17 cellular contexts compared by ENCODE assay signal in the genomic region with DNA sequence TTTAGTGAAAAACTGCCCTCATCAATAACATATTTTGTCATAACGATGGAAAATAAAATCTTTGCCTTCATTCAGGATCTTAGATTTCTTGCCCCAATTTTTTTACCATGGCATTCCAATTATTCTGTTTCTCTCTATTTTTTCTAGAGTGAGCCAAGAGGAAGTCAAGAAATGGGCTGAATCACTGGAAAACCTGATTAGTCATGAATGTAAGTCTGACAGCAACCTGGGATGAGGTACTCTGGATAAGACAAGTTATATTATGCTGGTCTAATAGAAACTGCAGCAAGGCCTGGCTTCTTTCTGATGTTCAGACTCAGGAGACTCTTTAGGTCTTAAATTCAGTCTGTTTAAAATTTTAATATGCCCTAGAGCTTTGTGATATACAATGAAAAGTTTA. TPM values are rescaled to one million over a fixed set of nuclear protein-coding genes. Genes with fewer than 3 reads are reported as not detected.
DNase-seq lines count a peak whose midpoint lies in the region; ATAC-seq and TF ChIP-seq lines count a peak whose summit lies in the region.
"Had no signal": no experiment of that assay in that cellular context is flagged by ENCODE, and none has a peak within 500 bp of the region (broad histone marks: within the 10 kb centered on the region; RNA-seq: fewer than 3 reads in every experiment).

No MANE protein-coding gene starts in this region.

- H3K9me3 Mint-ChIP-seq in chondrocyte (ENCODE audit: low read depth) = no peaks in the 10 kb centered on the region
- H3K9me3 Mint-ChIP-seq: activated naive CD8-positive, alpha-beta T cell treated with anti-CD3 and anti-CD28 coated beads, Interleukin-2, amount 50 U/mL, for 24 hours; activated T-helper 1 cell treated with anti-CD3 and anti-CD28 coated beads, Interleukin-12 subunit alpha, Interleukin-12 subunit beta, Interleukin-2, Interleukin-4 antibody, amounts not matched to agents 30 ng/mL and 10 ng/mL and 1 ng/mL, durations not matched to agents 14 hours and 24 hours and 36 hours; WTC11 had no signal

- H3K36me3 Mint-ChIP-seq in chondrocyte (ENCODE audit: low read depth) = peaks cover 8% of the 10 kb centered on the region
- H3K36me3 Mint-ChIP-seq: WTC11 had no signal

- H3K79me2 ChIP-seq in osteoblast (ENCODE audit: insufficient read depth, low read length) = peaks cover 44% of the 10 kb centered on the region

- no peak overlapping the region for H3K4me3 Mint-ChIP-seq in chondrocyte (ENCODE audit: unreplicated experiment)
- H3K4me3 Mint-ChIP-seq: activated naive CD8-positive, alpha-beta T cell treated with anti-CD3 and anti-CD28 coated beads, Interleukin-2, amount 50 U/mL, for 24 hours; activated T-helper 1 cell treated with anti-CD3 and anti-CD28 coated beads, Interleukin-12 subunit alpha, Interleukin-12 subunit beta, Interleukin-2, Interleukin-4 antibody, amounts not matched to agents 30 ng/mL and 10 ng/mL and 1 ng/mL, durations not matched to agents 14 hours and 24 hours and 36 hours; WTC11 had no signal

- H3K9me3 ChIP-seq in SJSA1 (replicated peaks) (no peaks in the 10 kb centered on the region), osteoblast (ENCODE audit: low read depth, low read length) (no peaks in the 10 kb centered on the region)
- H3K9me3 ChIP-seq: neutrophil had no signal

- no peaks in the 10 kb centered on the region for H4K20me1 ChIP-seq in osteoblast (ENCODE audit: insufficient read depth, low read length)

- no peak overlapping the region for H3K27ac Mint-ChIP-seq in chondrocyte (ENCODE audit: unreplicated experiment)
- H3K27ac Mint-ChIP-seq: activated naive CD8-positive, alpha-beta T cell treated with anti-CD3 and anti-CD28 coated beads, Interleukin-2, amount 50 U/mL, for 24 hours; activated T-helper 1 cell treated with anti-CD3 and anti-CD28 coated beads, Interleukin-12 subunit alpha, Interleukin-12 subunit beta, Interleukin-2, Interleukin-4 antibody, amounts not matched to agents 30 ng/mL and 10 ng/mL and 1 ng/mL, durations not matched to agents 14 hours and 24 hours and 36 hours; WTC11 had no signal

- TF ChIP-seq CTCF in osteoblast (IDR thresholded peaks at IDR 0.05; ENCODE audit: extremely low read depth, low read depth, low read length) (no peak), chondrocyte (IDR thresholded peaks at IDR 0.05) (no peak)

- H3K27me3 Mint-ChIP-seq in chondrocyte (ENCODE audit: low read depth) = no peaks in the 10 kb centered on the region

- 0 out of 2 replicates have a peak overlapping the region, but pooled peaks have one; percentile 4 for H3K27ac ChIP-seq in SJSA1
- peak overlapping the region; percentile 59 for H3K27ac ChIP-seq in epithelial cell of prostate
- peak overlapping the region; percentile 77 for H3K27ac ChIP-seq in osteoblast (ENCODE audit: low read depth, low read length)
- H3K27ac ChIP-seq: neutrophil had no signal

- DNase-seq in EH (ENCODE audit: low read depth) = peak; percentile 54
- DNase-seq in SJSA1 (ENCODE audit: low read depth in 1 of 2, low spot score in 2 of 2) = no peak
- DNase-seq in epithelial cell of prostate (ENCODE audit: low read depth, low spot score) = no peak
- DNase-seq in osteoblast (ENCODE audit: insufficient read length, low spot score, missing footprints) = no peak
- no peak for DNase-seq in GM19240 (ENCODE audit: insufficient read length, low spot score)
- DNase-seq in chondrocyte (ENCODE audit: low spot score) = no peak
- DNase-seq: activated CD8-positive, alpha-beta memory T cell treated with anti-CD3 and anti-CD28 coated beads for 24 hours; activated naive CD8-positive, alpha-beta T cell treated with anti-CD3 and anti-CD28 coated beads, Interleukin-2, amount 50 U/mL, for 24 hours; cerebellar nuclear complex; erythroblast had no signal

- ATAC-seq in HG03196 (IDR thresholded peaks at IDR 0.05; ENCODE audit: unreplicated experiment) (no peak), GM18867 (IDR thresholded peaks at IDR 0.05; ENCODE audit: unreplicated experiment) (no peak)
- ATAC-seq: activated naive CD8-positive, alpha-beta T cell treated with anti-CD3 and anti-CD28 coated beads, Interleukin-2, amount 50 U/mL, for 24 hours; WTC11 had no signal

- H3K27me3 ChIP-seq in SJSA1 (replicated peaks) (no peaks in the 10 kb centered on the region), osteoblast (ENCODE audit: insufficient read depth, low read length) (no peaks in the 10 kb centered on the region)

- H3K4me3 ChIP-seq in SJSA1 = no peak overlapping the region
- peak overlapping the region; percentile 83 for H3K4me3 ChIP-seq in osteoblast (ENCODE audit: insufficient read depth, low read length)

- H3K36me3 ChIP-seq in SJSA1 (no peaks in the 10 kb centered on the region), osteoblast (ENCODE audit: insufficient read depth, low read length) (peaks cover 45% of the 10 kb centered on the region)
- H3K36me3 ChIP-seq: neutrophil had no signal

- peaks cover 44% of the 10 kb centered on the region for H3K4me1 Mint-ChIP-seq in chondrocyte (ENCODE audit: low read depth)
- H3K4me1 Mint-ChIP-seq: activated naive CD8-positive, alpha-beta T cell treated with anti-CD3 and anti-CD28 coated beads, Interleukin-2, amount 50 U/mL, for 24 hours had no signal

- H3K4me2 ChIP-seq in osteoblast (ENCODE audit: insufficient read depth, low read length) = peak overlapping the region; percentile 73

- H2AFZ ChIP-seq in osteoblast (ENCODE audit: low read length) = no peak overlapping the region

- peaks cover 23% of the 10 kb centered on the region for H3K4me1 ChIP-seq in SJSA1 (replicated peaks)
- peaks cover 32% of the 10 kb centered on the region for H3K4me1 ChIP-seq in osteoblast (ENCODE audit: insufficient read depth, low read length)

RNA-seq across cellular contexts. Expression of a gene that starts 3.5 kb away (rescaled TPM):
- 3.4 and 5.4 TPM in 2 replicates for total RNA-seq in SJSA1 (2014; rRNA removed; shearing (Covaris generic))
- total RNA-seq in osteoblast (130 and 142 TPM in 2 replicates), chondrocyte (13.2 to 17.3 TPM (median 14.1 TPM) in 3 replicates)
- total RNA-seq: activated T-helper 1 cell treated with anti-CD3 and anti-CD28 coated beads, Interleukin-12 subunit alpha, Interleukin-12 subunit beta, Interleukin-2, Interleukin-4 antibody, amounts not matched to agents 30 ng/mL and 10 ng/mL and 1 ng/mL, durations not matched to agents 14 hours and 24 hours and 36 hours; mononuclear cell; T-helper 1 cell treated with Interleukin-12 subunit alpha and Interleukin-12 subunit beta and Interleukin-4 antibody, amounts not matched to agents 30 ng/mL and 1 ng/mL, for 36 hours had no signal

Comparison
In these comparisons a context has a peak if more than half of its experiments do, and no peak if none do; other contexts are left out.
1. H3K27ac ChIP-seq: peak in every context shown above with its lines; median percentile 77 in osteoblast; 59 in epithelial cell of prostate; 4 in SJSA1.